17 cellular contexts compared by ENCODE assay signal in the genomic region with DNA sequence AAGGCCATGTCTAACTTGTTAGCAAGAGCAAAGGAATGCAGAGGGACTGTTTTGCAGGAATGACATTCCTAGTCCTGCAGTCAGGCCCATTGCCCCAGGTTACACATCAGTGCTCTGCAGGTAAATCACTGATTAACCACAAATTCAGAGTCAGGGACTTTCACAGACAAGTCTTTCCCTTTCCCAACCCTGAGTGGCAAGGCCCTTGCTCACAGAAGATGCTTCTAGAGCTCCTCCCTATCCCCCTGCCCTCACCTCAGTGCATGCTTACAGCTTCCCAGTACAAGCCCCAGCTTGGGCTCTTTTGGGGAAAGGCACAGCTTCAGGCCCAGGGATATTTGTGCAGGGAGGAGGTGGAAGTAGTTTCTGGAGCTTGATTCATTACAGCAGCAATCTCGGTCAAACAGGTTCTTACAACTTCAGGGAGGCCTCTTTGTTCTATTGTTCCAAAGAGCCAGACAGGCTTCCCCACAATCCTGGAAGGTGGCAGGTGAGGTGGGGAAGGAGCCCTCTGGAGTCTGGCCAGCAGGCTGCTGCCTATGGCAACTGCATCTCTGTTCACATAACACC. TPM values are rescaled to one million over a fixed set of nuclear protein-coding genes. Genes with fewer than 3 reads are reported as not detected.
DNase-seq lines count a peak whose midpoint lies in the region; ATAC-seq, FAIRE-seq and TF ChIP-seq lines count a peak whose summit lies in the region.
"Had no signal": no experiment of that assay in that cellular context is flagged by ENCODE, and none has a peak within 500 bp of the region (broad histone marks: within the 10 kb centered on the region; RNA-seq: fewer than 3 reads in every experiment).

No MANE protein-coding gene starts in this region.

- H3K79me2 ChIP-seq in HCT116 (ENCODE audit: insufficient read depth, low read length) = no peaks in the 10 kb centered on the region

- H3K9me2 ChIP-seq in HCT116 (ENCODE audit: insufficient read depth) = no peaks in the 10 kb centered on the region

- ATAC-seq in HCT116 = peak; percentile 39
- peak; percentile 71 to 80 (median 76) for ATAC-seq in pancreas
- ATAC-seq in SK-N-SH treated with all-trans-retinoic acid at 6 μM for 48 hours = no peak
- no peak for ATAC-seq in psoas muscle
- ATAC-seq: activated T-cell treated with anti-CD3 and anti-CD28 coated beads, Interleukin-2, amount 50 U/mL, for 4 hours; Panc1 had no signal

- RAD21 ChIA-PET in HCT116 (lab: Charles Lee; ENCODE audit: low non-redundant PET in 1 of 2, low total read pairs in 2 of 2, uncharacterized antibody in 2 of 2, unreplicated experiment in 2 of 2) = no interaction called here

- H4K20me1 ChIP-seq in HCT116 (ENCODE audit: insufficient read depth) = no peaks in the 10 kb centered on the region

- no peak for FAIRE-seq in pancreas (lab: Jason Lieb, UNC)

- TF ChIP-seq CTCF in HCT116 (IDR thresholded peaks at IDR 0.05 in 2 of 3, conservative IDR thresholded peaks at IDR 0.05 in 1 of 3; ENCODE audit: borderline replicate concordance in 1 of 3, insufficient read depth in 1 of 3, low read depth in 2 of 3, low read length in 2 of 3) (no peak), pancreas (IDR thresholded peaks at IDR 0.05) (no peak), psoas muscle (IDR thresholded peaks at IDR 0.05) (no peak)

- no TSS peak for BruUV-seq in HCT116 (replicated peaks; lab: Mats Ljungman, UMichigan)

- H3K27me3 ChIP-seq in HCT116 (ENCODE audit: insufficient read depth, low read length) (no peaks in the 10 kb centered on the region; the same call in 1 of the 2 replicates), esophagus (ENCODE audit: control insufficient read depth in 1 of 2, insufficient read depth in 2 of 2, low read length in 2 of 2) (no peaks in the 10 kb centered on the region), pancreas (no peaks in the 10 kb centered on the region), psoas muscle (ENCODE audit: insufficient read depth in 3 of 3, low read length in 2 of 3) (no peaks in the 10 kb centered on the region)

- CTCF ChIA-PET in HCT116 (lab: Charles Lee) = interaction anchor here (5.0 kb wide), 1 partner anchor 9 kb away, joined by 28 read pairs; no protein-coding TSS in a partner anchor

- POLR2A ChIA-PET in HCT116 (lab: Charles Lee) = interaction anchor here (1.0 kb wide), 1 partner anchor 20 kb away, joined by 3 read pairs; no protein-coding TSS in a partner anchor

- intact Hi-C loops in HCT116 (cut with micrococcal nuclease) = loop anchor here (5.0 kb wide), 1 partner anchor 268 kb away; no protein-coding TSS in a partner anchor
- intact Hi-C loops in pancreas (cut with DNase I) = no loop called here
- intact Hi-C loops in psoas muscle (cut with DNase I) = loop anchor here in 1 of 2 donors (10.0 kb wide), 1 partner anchor 260 kb away; the partner anchor contains the start of gene SLC22A15

- TF ChIP-seq RAD21 in HCT116 (IDR thresholded peaks at IDR 0.05; ENCODE audit: low read depth) = no peak

- peak overlapping the region; percentile 31 for H3K4me2 ChIP-seq in HCT116 (ENCODE audit: low read length)

- H3K4me1 ChIP-seq in HCT116 (ENCODE audit: control insufficient read depth in 1 of 2, insufficient read depth in 2 of 2, low read length in 2 of 2) (peaks cover 7 to 15% of the 10 kb centered on the region in 2 experiments; a peak in 2 of 4 replicates), esophagus (ENCODE audit: control insufficient read depth in 2 of 2, insufficient read depth in 2 of 2, low read length in 1 of 2) (peaks cover 2 to 19% of the 10 kb centered on the region in 2 donors), pancreas (no peaks in the 10 kb centered on the region), psoas muscle (no peaks in the 10 kb centered on the region)

- TF ChIP-seq POLR2A in HCT116 (IDR thresholded peaks at IDR 0.05; ENCODE audit: borderline replicate concordance, extremely low read depth, insufficient read depth, insufficient read length) = no peak

- no peak overlapping the region for H2AFZ ChIP-seq in HCT116 (ENCODE audit: low read depth, low read length, poor library complexity, severe bottlenecking)

- H3K27ac ChIP-seq in HCT116 (ENCODE audit: low read depth, low read length) = no peak overlapping the region
- peak overlapping the region; percentile 51 to 69 for H3K27ac ChIP-seq in esophagus (ENCODE audit: low read depth in 2 of 2, low read length in 1 of 2)
- H3K27ac ChIP-seq in pancreas = peak overlapping the region in 3 of 4 donors; percentile 31 to 63 (median 41)
- H3K27ac ChIP-seq in psoas muscle = no peak overlapping the region

- 37 to 42% methylated on average over 1 of the region's 1 CpG for WGBS in esophagus, 2 donors
- 39 to 67% methylated on average over 1 of the region's 1 CpG for WGBS in pancreas, 2 donors
- 47 to 75% (median 53%) methylated on average over 1 of the region's 1 CpG for WGBS in psoas muscle, 3 donors

- H3K36me3 ChIP-seq in HCT116 (ENCODE audit: control insufficient read depth in 1 of 2, insufficient read depth in 2 of 2, low read length in 2 of 2) (no peaks in the 10 kb centered on the region), esophagus (ENCODE audit: control insufficient read depth in 2 of 2, insufficient read depth in 2 of 2, low read length in 1 of 2) (no peaks in the 10 kb centered on the region), pancreas (no peaks in the 10 kb centered on the region), psoas muscle (ENCODE audit: insufficient read depth in 1 of 2, low read depth in 1 of 2) (peaks cover 3 to 39% of the 10 kb centered on the region in 2 donors)

- no peak overlapping the region for H3K4me3 ChIP-seq in HCT116 (replicated peaks in 1 of 2; ENCODE audit: low read depth in 1 of 2, low read length in 2 of 2)
- H3K4me3 ChIP-seq in esophagus (ENCODE audit: low read depth in 1 of 2, low read length in 2 of 2) = no peak overlapping the region
- no peak overlapping the region for H3K4me3 ChIP-seq in pancreas
- H3K4me3 ChIP-seq in psoas muscle = no peak overlapping the region

- no peak overlapping the region for H3K9ac ChIP-seq in HCT116 (ENCODE audit: low read length)

- DNase-seq in HCT116 (ENCODE audit: low read depth, low spot score) = no peak
- peak; percentile 41 for DNase-seq in NCI-H510A (lab: John Stamatoyannopoulos, UW)
- DNase-seq in pancreas = peak in 4 of 6 donors; percentile 30 to 76 (median 61)
- DNase-seq in NAMALWA (ENCODE audit: low spot score) = no peak
- no peak for DNase-seq in NCI-H2227 treated with DMSO at 0.1 percent for 48 hours (lab: John Stamatoyannopoulos, UW)
- no peak for DNase-seq in psoas muscle
- DNase-seq: activated CD4-positive, alpha-beta T cell treated with anti-CD3 and anti-CD28 coated beads for 4 hours; activated T-cell treated with anti-CD3 and anti-CD28 coated beads, Interleukin-2, amount 50 U/mL, for 4 hours; amniotic stem cell; cortex of kidney; KBM-7; NCI-H2081 treated with DMSO at 0.1 percent for 48 hours had no signal

- H3K9me3 ChIP-seq in HCT116 (ENCODE audit: control insufficient read depth in 1 of 2, insufficient read depth in 1 of 2, low read depth in 1 of 2, low read length in 2 of 2) (no peaks in the 10 kb centered on the region), esophagus (ENCODE audit: control insufficient read depth in 2 of 2, insufficient read depth in 1 of 2, low read depth in 1 of 2, low read length in 1 of 2) (no peaks in the 10 kb centered on the region), pancreas (no peaks in the 10 kb centered on the region), psoas muscle (no peaks in the 10 kb centered on the region)

TF ChIP-seq in HCT116, 20 proteins besides CTCF, POLR2A, EP300 and RAD21:
- no peak for TF ChIP-seq TCF7L2 (IDR thresholded peaks at IDR 0.05; ENCODE audit: borderline replicate concordance, extremely low read depth, insufficient read depth, insufficient read length)
- TF ChIP-seq SP1 (IDR thresholded peaks at IDR 0.05; ENCODE audit: low read depth) = peak; percentile 12; the same call in 1 of the 2 replicates

TF ChIP-seq in SK-N-SH treated with all-trans-retinoic acid at 6 μM for 48 hours, 23 proteins besides CTCF, POLR2A, EP300 and RAD21 (continues in another document):
- TF ChIP-seq PPARA (CRISPR knock-in tag; IDR thresholded peaks at IDR 0.05; ENCODE audit: borderline replicate concordance) (no peak), GLIS3 (CRISPR knock-in tag; IDR thresholded peaks at IDR 0.05) (no peak), TOX (CRISPR knock-in tag; IDR thresholded peaks at IDR 0.05; ENCODE audit: borderline replicate concordance) (no peak), ESRRG (CRISPR knock-in tag; IDR thresholded peaks at IDR 0.05) (no peak), ZNF70 (CRISPR knock-in tag; IDR thresholded peaks at IDR 0.05) (no peak), ZFP3 (CRISPR knock-in tag; IDR thresholded peaks at IDR 0.05) (no peak), TSHZ2 (CRISPR knock-in tag; IDR thresholded peaks at IDR 0.05) (no peak), OSR1 (CRISPR knock-in tag; IDR thresholded peaks at IDR 0.05) (no peak), SNAI2 (CRISPR knock-in tag; IDR thresholded peaks at IDR 0.05) (no peak), TCF4 (CRISPR knock-in tag; IDR thresholded peaks at IDR 0.05; ENCODE audit: borderline replicate concordance) (no peak)

RNA-seq across cellular contexts. Expression of gene CASQ2, which starts 53.9 kb away (rescaled TPM):
- total RNA-seq in HCT116 (2021; ENCODE audit: unreplicated experiment) (not detected), pancreas (under 1 TPM in 5 of 6 donors, not detected in 1; 0.09 to 0.59 (median 0.14) TPM), psoas muscle (100 to 1,000 TPM in 2 of 4 donors, 10 to 100 TPM in 2; 56.4 to 271 (median 148) TPM)
- not detected in 2 replicates for polyA plus RNA-seq in HCT116 (2012)
- polyA plus RNA-seq in esophagus (1 to 10 TPM; 2.2 to 6.7 TPM), pancreas (1 to 10 TPM; 1.0 to 1.2 TPM), psoas muscle (10 to 100 TPM; 68.3 to 85.0 (median 84.0) TPM)
- total RNA-seq: activated T-cell treated with anti-CD3 and anti-CD28 coated beads, Interleukin-2, amount 50 U/mL, for 4 hours; T-helper 1 cell treated with Interleukin-12 subunit alpha and Interleukin-12 subunit beta and Interleukin-4 antibody, amounts not matched to agents 30 ng/mL and 1 ng/mL, for 36 hours had no signal
- polyA plus RNA-seq: BJ had no signal

Comparison
In these comparisons a context has a peak if more than half of its experiments do, and no peak if none do; other contexts are left out.
1. ATAC-seq: peak in HCT116 (single experiment) and pancreas (4 of 4); none in SK-N-SH treated with all-trans-retinoic acid at 6 μM for 48 hours (single experiment) and psoas muscle (0 of 4).
2. DNase-seq: peak in NCI-H510A (single experiment) and pancreas (4 of 6); none in HCT116 (single experiment), NAMALWA (single experiment), NCI-H2227 treated with DMSO at 0.1 percent for 48 hours (single experiment) and psoas muscle (0 of 2).
3. H3K27ac ChIP-seq: peak in esophagus (2 of 2) and pancreas (3 of 4); none in HCT116 (single experiment) and psoas muscle (single experiment).
4. RNA of gene CASQ2, which starts 53.9 kb away (total RNA-seq): 56.4 to 271 TPM in psoas muscle; 0.09 to 0.59 TPM in pancreas and not detected in HCT116 (single experiment); every median in the first group is over 10 times any median in the second.